1 cellular context compared by ENCODE assay signal in genomic region chr11:16785520-16786128, GRCh38.
TF ChIP-seq lines count a peak whose summit lies in the region.

No MANE protein-coding gene starts in this region.

TF ChIP-seq in HCT116, 20 proteins besides CTCF, POLR2A, EP300 and RAD21 (continued from another document):
- TF ChIP-seq POLR2AphosphoS5 (IDR thresholded peaks at IDR 0.05; ENCODE audit: low read depth, low read length) (no peak), ZFX (IDR thresholded peaks at IDR 0.05) (no peak), SIN3A (IDR thresholded peaks at IDR 0.05; ENCODE audit: low read depth) (no peak)
TF ChIP-seq in HCT116: peak in this region for 0.
